11 cellular contexts compared by ENCODE assay signal in genomic region chr19:24054044-24054935, GRCh38. TPM values are rescaled to one million over a fixed set of nuclear protein-coding genes. Genes with fewer than 3 reads are reported as not detected.
DNase-seq lines count a peak whose midpoint lies in the region; ATAC-seq and TF ChIP-seq lines count a peak whose summit lies in the region.
"Had no signal": no experiment of that assay in that cellular context is flagged by ENCODE, and none has a peak within 500 bp of the region (broad histone marks: within the 10 kb centered on the region; RNA-seq: fewer than 3 reads in every experiment).

No MANE protein-coding gene starts in this region.

- no peak for TF ChIP-seq POLR2A in spleen (IDR thresholded peaks at IDR 0.05)

- 48 to 82% (median 68%) methylated on average over 5 of the region's 5 CpGs for WGBS in spleen, 5 donors

- TF ChIP-seq CTCF in brain microvascular endothelial cell (IDR thresholded peaks at IDR 0.05; ENCODE audit: low read depth, low read length, missing control alignments) (no peak), osteoblast (IDR thresholded peaks at IDR 0.05; ENCODE audit: extremely low read depth, low read depth, low read length) (no peak), spleen (IDR thresholded peaks at IDR 0.05 in 8 of 11, conservative IDR thresholded peaks at IDR 0.05 in 3 of 11) (no peak)

- H3K36me3 ChIP-seq in brain microvascular endothelial cell (replicated peaks), result peaks cover 53% of the 10 kb centered on the region
- H3K36me3 ChIP-seq in osteoblast (ENCODE audit: insufficient read depth, low read length), result peaks cover 64% of the 10 kb centered on the region
- H3K36me3 ChIP-seq in spleen, result peaks cover 0 to 100% (median 74%) of the 10 kb centered on the region in 6 donors

- DNase-seq in LHCN-M2 (ENCODE audit: low read depth) (peak; percentile 92), brain microvascular endothelial cell (peak; percentile 83), osteoblast (ENCODE audit: insufficient read length, low spot score, missing footprints) (no peak), spleen (no peak), mesenteric fat pad (ENCODE audit: low spot score) (no peak), T-helper 9 cell (no peak)
- DNase-seq: activated B cell treated with CpG ODN at 0.5 μM for 24 hours; effector memory CD8-positive, alpha-beta T cell; NCI-H2227 treated with DMSO at 0.1 percent for 48 hours had no signal

- H2AFZ ChIP-seq in osteoblast (ENCODE audit: low read length), result no peak overlapping the region

- H3K4me3 ChIP-seq in brain microvascular endothelial cell (ENCODE audit: low read depth, low read length) (no peak overlapping the region), osteoblast (ENCODE audit: insufficient read depth, low read length) (peak overlapping the region; percentile 19), spleen (no peak overlapping the region)

- no peaks in the 10 kb centered on the region for H3K27me3 ChIP-seq in brain microvascular endothelial cell (replicated peaks)
- no peaks in the 10 kb centered on the region for H3K27me3 ChIP-seq in osteoblast (ENCODE audit: insufficient read depth, low read length)
- H3K27me3 ChIP-seq in spleen (replicated peaks in 1 of 7), result no peaks in the 10 kb centered on the region

- ATAC-seq in GM18498 (IDR thresholded peaks at IDR 0.05; ENCODE audit: unreplicated experiment) (peak; percentile 46), GM19324 (IDR thresholded peaks at IDR 0.05; ENCODE audit: low FRiP score, unreplicated experiment) (no peak)
- ATAC-seq: effector memory CD8-positive, alpha-beta T cell had no signal

- peak overlapping the region; percentile 53 for H3K27ac ChIP-seq in brain microvascular endothelial cell
- peak overlapping the region; percentile 80 for H3K27ac ChIP-seq in osteoblast (ENCODE audit: low read depth, low read length)
- H3K27ac ChIP-seq in spleen, result peak overlapping the region in 1 of 8 donors; percentile 24

- in situ Hi-C loops in brain microvascular endothelial cell (cut with HindIII; ENCODE audit: low pct_ligation_motif_present, low sequenced_read_pairs), result no loop called here

- peaks cover 2% of the 10 kb centered on the region for H3K79me2 ChIP-seq in osteoblast (ENCODE audit: insufficient read depth, low read length)

- H3K4me1 ChIP-seq in osteoblast (ENCODE audit: insufficient read depth, low read length) (peaks cover 16% of the 10 kb centered on the region), spleen (no peaks in the 10 kb centered on the region)

- no peaks in the 10 kb centered on the region for H3K9me3 ChIP-seq in osteoblast (ENCODE audit: low read depth, low read length)
- no peaks in the 10 kb centered on the region for H3K9me3 ChIP-seq in spleen

- H3K4me2 ChIP-seq in osteoblast (ENCODE audit: insufficient read depth, low read length), result peak overlapping the region; percentile 57

- intact Hi-C loops in spleen (cut with DNase I; ENCODE audit: low total_unique reads), result no loop called here

- peaks cover 14% of the 10 kb centered on the region for H4K20me1 ChIP-seq in osteoblast (ENCODE audit: insufficient read depth, low read length)

RNA-seq across cellular contexts. Expression of gene ZNF254, which starts 32.7 kb away (rescaled TPM):
- 16.3 and 17.6 TPM in 2 replicates for total RNA-seq in LHCN-M2 (2014; rRNA removed)
- polyA plus RNA-seq in LHCN-M2 (2012), result 3.2 TPM
- 15.2 and 16.2 TPM in 2 replicates for total RNA-seq in osteoblast
- total RNA-seq in spleen, result 10 to 100 TPM; 21.0 to 35.6 (median 25.7) TPM
- 1 to 10 TPM; 5.6 to 6.3 (median 6.0) TPM for polyA plus RNA-seq in spleen
- total RNA-seq in mesenteric fat pad, result 10.2 TPM

Comparison
In these comparisons a context has a peak if more than half of its experiments do, and no peak if none do; other contexts are left out.
1. DNase-seq: peak in LHCN-M2 (single experiment) and brain microvascular endothelial cell (single experiment); none in osteoblast (single experiment), spleen (single experiment), mesenteric fat pad (single experiment) and T-helper 9 cell (single experiment).